In the genomic region with DNA sequence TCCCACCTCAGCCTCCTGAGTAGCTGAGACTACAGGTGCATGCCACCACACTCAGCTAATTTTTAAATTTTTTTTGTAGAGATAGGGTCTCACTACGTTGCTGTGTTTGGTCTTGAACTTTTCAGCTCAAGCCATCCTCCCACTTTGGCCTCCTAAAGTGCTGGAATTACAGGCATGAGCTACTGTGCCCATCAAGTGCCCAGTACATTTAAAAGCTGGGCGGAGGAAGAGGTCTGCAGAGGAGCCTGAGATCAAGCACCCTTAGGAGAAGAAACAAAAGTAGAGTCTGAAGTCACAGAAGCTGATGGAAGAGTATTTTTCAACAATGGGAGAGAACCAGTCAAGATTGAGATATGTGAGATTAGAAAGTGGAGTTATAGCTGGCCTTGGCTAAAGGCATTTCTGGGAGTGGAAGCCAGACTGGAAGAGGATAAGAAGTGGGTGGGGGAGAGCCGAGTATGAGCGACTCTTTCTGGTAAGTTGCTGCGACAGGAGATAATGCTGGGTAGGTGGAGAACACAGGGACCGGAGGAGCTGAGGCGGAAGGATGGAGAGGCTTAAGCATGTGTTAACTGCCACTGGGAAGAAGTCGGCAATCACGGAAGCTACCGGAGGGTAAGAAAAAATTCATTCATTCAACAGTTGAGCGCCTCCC, we compare ENCODE assay signal across 8 cellular contexts. TPM values are rescaled to one million over a fixed set of nuclear protein-coding genes. Genes with fewer than 3 reads are reported as not detected.
DNase-seq lines count a peak whose midpoint lies in the region; ATAC-seq and TF ChIP-seq lines count a peak whose summit lies in the region.

No MANE protein-coding gene starts in this region.

- no peak for TF ChIP-seq CTCF in GM06990 (IDR thresholded peaks at IDR 0.05; ENCODE audit: insufficient read depth, low read length, poor library complexity, severe bottlenecking)

- H3K36me3 ChIP-seq in GM06990 (ENCODE audit: control insufficient read depth, insufficient read depth, low read length): peaks cover 5% of the 10 kb centered on the region
- H3K36me3 ChIP-seq in iPS-20b (ENCODE audit: insufficient read depth, low read depth, low read length): peaks cover 26% of the 10 kb centered on the region

- no peaks in the 10 kb centered on the region for H3K9me3 ChIP-seq in iPS-20b (ENCODE audit: insufficient read depth, low read depth, low read length)

- H3K9ac ChIP-seq in iPS-20b (ENCODE audit: low read depth, low read length): peak overlapping the region; percentile 99

- H3K27me3 ChIP-seq in GM06990 (replicated peaks; ENCODE audit: control insufficient read depth, insufficient read depth, low read length) (no peaks in the 10 kb centered on the region), iPS-20b (ENCODE audit: insufficient read depth, low read length) (no peaks in the 10 kb centered on the region)

- H3K9me3 Mint-ChIP-seq in activated naive CD4-positive, alpha-beta T cell treated with anti-CD3 and anti-CD28 coated beads, Interleukin-2, amount 50 U/mL, for 72 hours: peaks cover 0 to 5% of the 10 kb centered on the region in 2 donors

- ATAC-seq in HG03159 (IDR thresholded peaks at IDR 0.05; ENCODE audit: unreplicated experiment): peak; percentile 13
- ATAC-seq in activated naive CD4-positive, alpha-beta T cell treated with anti-CD3 and anti-CD28 coated beads, Interleukin-2, amount 50 U/mL, for 72 hours: no peak

- no peak overlapping the region for H3K27ac ChIP-seq in iPS-20b (ENCODE audit: low read length)
- peak overlapping the region; percentile 81 for H3K27ac ChIP-seq in substantia nigra (ENCODE audit: low read depth, low read length, poor library complexity, severe bottlenecking)

- peak overlapping the region; percentile 94 to 99 for H3K27ac Mint-ChIP-seq in activated naive CD4-positive, alpha-beta T cell treated with anti-CD3 and anti-CD28 coated beads, Interleukin-2, amount 50 U/mL, for 72 hours

- H3K4me1 ChIP-seq in iPS-20b (ENCODE audit: insufficient read depth, low read length): peaks cover 2% of the 10 kb centered on the region

- H3K4me3 ChIP-seq in GM06990 (replicated peaks; ENCODE audit: low read depth, low read length): peak overlapping the region; percentile 78
- H3K4me3 ChIP-seq in iPS-20b (ENCODE audit: low read length): peak overlapping the region; percentile 87

- DNase-seq in GM06990 (ENCODE audit: extremely low read depth, insufficient read length) (no peak), substantia nigra (lab: John Stamatoyannopoulos, UW) (peak in 1 of 49 donors; percentile 49), kidney tubule cell (ENCODE audit: low spot score) (no peak), UCSD-AML1 (lab: John Stamatoyannopoulos, UW; ENCODE audit: unreplicated experiment) (no peak)
- peak in 1 of 2 donors; percentile 10 for DNase-seq in activated naive CD4-positive, alpha-beta T cell treated with anti-CD3 and anti-CD28 coated beads, Interleukin-2, amount 50 U/mL, for 72 hours (ENCODE audit: low spot score in 2 of 2)
- DNase-seq in activated CD4-positive, CD25-positive, alpha-beta regulatory T cell treated with anti-CD3 and anti-CD28 coated beads, Interleukin-2, amount 50 U/mL, for 72 hours: no peak

- peaks cover 27 to 31% of the 10 kb centered on the region in 2 donors for H3K36me3 Mint-ChIP-seq in activated naive CD4-positive, alpha-beta T cell treated with anti-CD3 and anti-CD28 coated beads, Interleukin-2, amount 50 U/mL, for 72 hours

RNA-seq across cellular contexts. Expression of a gene that starts 0.8 kb away (rescaled TPM):
- total RNA-seq in activated naive CD4-positive, alpha-beta T cell treated with anti-CD3 and anti-CD28 coated beads, Interleukin-2, amount 50 U/mL, for 72 hours: 10 to 100 TPM; 69.1 to 71.7 TPM
